20 cellular contexts compared by ENCODE assay signal in the genomic region with DNA sequence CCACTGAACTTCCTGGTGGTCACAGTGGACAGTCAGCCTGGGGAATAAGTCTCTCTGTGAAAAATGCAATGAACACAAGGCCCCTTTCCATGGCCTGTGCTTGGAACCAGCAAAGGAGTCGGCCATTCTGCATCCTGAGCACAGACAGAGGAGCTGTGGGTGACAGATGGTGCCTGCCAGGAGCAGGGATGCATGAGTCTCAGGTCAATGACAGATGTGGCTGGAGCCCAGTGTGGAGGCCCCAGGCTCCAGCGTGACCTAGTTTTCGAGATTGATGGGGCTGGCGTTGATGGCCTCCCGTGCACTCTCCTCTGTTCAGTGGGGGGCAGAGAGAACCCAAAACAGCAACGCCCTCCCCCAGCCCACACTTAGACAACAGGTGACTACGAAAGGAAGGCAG. TPM values are rescaled to one million over a fixed set of nuclear protein-coding genes. Genes with fewer than 3 reads are reported as not detected.
A peak's percentile ranks its signal among the peaks of the same experiment; 100 is the strongest.
DNase-seq lines count a peak whose midpoint lies in the region; ATAC-seq and TF ChIP-seq lines count a peak whose summit lies in the region.
"Had no signal": no experiment of that assay in that cellular context is flagged by ENCODE, and none has a peak within 500 bp of the region (broad histone marks: within the 10 kb centered on the region; RNA-seq: fewer than 3 reads in every experiment).

No MANE protein-coding gene starts in this region.

- H3K4me1 Mint-ChIP-seq in activated T-helper 17 cell treated with anti-CD3 and anti-CD28 coated beads, Interleukin-2, amount 50 U/mL, for 72 hours, result peaks cover 68% of the 10 kb centered on the region
- peaks cover 4% of the 10 kb centered on the region for H3K4me1 Mint-ChIP-seq in osteocyte (ENCODE audit: unreplicated experiment)

- H3K9me3 Mint-ChIP-seq in activated T-helper 17 cell treated with anti-CD3 and anti-CD28 coated beads, Interleukin-2, amount 50 U/mL, for 72 hours, result no peaks in the 10 kb centered on the region
- no peaks in the 10 kb centered on the region for H3K9me3 Mint-ChIP-seq in osteocyte (ENCODE audit: unreplicated experiment)
- H3K9me3 Mint-ChIP-seq: activated naive CD4-positive, alpha-beta T cell treated with anti-CD3 and anti-CD28 coated beads, Interleukin-2, amount 50 U/mL, for 72 hours; memory B cell; natural killer cell; stimulated activated naive CD8-positive, alpha-beta T cell treated with anti-CD3 and anti-CD28 coated beads, Interleukin-15, amount 100 ng/mL, for 72 hours had no signal

- H3K36me3 Mint-ChIP-seq in activated T-helper 17 cell treated with anti-CD3 and anti-CD28 coated beads, Interleukin-2, amount 50 U/mL, for 72 hours (ENCODE audit: low read depth), result peaks cover 98% of the 10 kb centered on the region
- H3K36me3 Mint-ChIP-seq in osteocyte (ENCODE audit: unreplicated experiment), result no peaks in the 10 kb centered on the region
- H3K36me3 Mint-ChIP-seq: memory B cell, natural killer cell had no signal

- no peak for TF ChIP-seq CTCF in osteocyte (IDR thresholded peaks at IDR 0.05)

- DNase-seq in DMS 273 (lab: John Stamatoyannopoulos, UW; ENCODE audit: unreplicated experiment), result peak; percentile 70
- DNase-seq in NCI-H1694 (lab: John Stamatoyannopoulos, UW), result peak; percentile 58
- peak; percentile 59 for DNase-seq in osteocyte (ENCODE audit: extremely low spot score, unreplicated experiment)
- no peak for DNase-seq in inferior parietal cortex (ENCODE audit: extremely low spot score)
- no peak for DNase-seq in stimulated activated CD4-positive, alpha-beta T cell treated with anti-CD3 and anti-CD28 coated beads, Interleukin-1b, Interleukin-23, amount 100 ng/mL, for 48 hours
- DNase-seq: COR-L47; left cardiac atrium; natural killer cell; NCI-H226; NK-92 treated with Interleukin-12 subunit alpha and Interleukin-12 subunit beta, amount 100 ng/mL, for 24 hours; posterior cingulate gyrus had no signal

- H3K4me3 Mint-ChIP-seq in activated T-helper 17 cell treated with anti-CD3 and anti-CD28 coated beads, Interleukin-2, amount 50 U/mL, for 72 hours, result peak overlapping the region; percentile 80
- no peak overlapping the region for H3K4me3 Mint-ChIP-seq in osteocyte (ENCODE audit: unreplicated experiment)
- H3K4me3 Mint-ChIP-seq: memory B cell; natural killer cell; stimulated activated naive CD8-positive, alpha-beta T cell treated with anti-CD3 and anti-CD28 coated beads, Interleukin-15, amount 100 ng/mL, for 72 hours had no signal

- no peaks in the 10 kb centered on the region for H3K27me3 Mint-ChIP-seq in activated T-helper 17 cell treated with anti-CD3 and anti-CD28 coated beads, Interleukin-2, amount 50 U/mL, for 72 hours
- H3K27me3 Mint-ChIP-seq in osteocyte (ENCODE audit: unreplicated experiment), result peaks cover 10% of the 10 kb centered on the region
- H3K27me3 Mint-ChIP-seq: memory B cell; stimulated activated naive CD8-positive, alpha-beta T cell treated with anti-CD3 and anti-CD28 coated beads, Interleukin-15, amount 100 ng/mL, for 72 hours had no signal

- ATAC-seq in activated T-helper 17 cell treated with anti-CD3 and anti-CD28 coated beads, Interleukin-2, amount 50 U/mL, for 72 hours (replicated peaks), result no peak
- no peak for ATAC-seq in HG02763 (IDR thresholded peaks at IDR 0.05; ENCODE audit: unreplicated experiment)
- ATAC-seq: activated naive CD4-positive, alpha-beta T cell treated with anti-CD3 and anti-CD28 coated beads, Interleukin-2, amount 50 U/mL, for 72 hours; left cardiac atrium; natural killer cell; stimulated activated naive CD8-positive, alpha-beta T cell treated with anti-CD3 and anti-CD28 coated beads, Interleukin-15, amount 100 ng/mL, for 72 hours had no signal

- H3K27ac Mint-ChIP-seq in activated T-helper 17 cell treated with anti-CD3 and anti-CD28 coated beads, Interleukin-2, amount 50 U/mL, for 72 hours, result peak overlapping the region; percentile 95
- H3K27ac Mint-ChIP-seq in osteocyte (ENCODE audit: unreplicated experiment), result no peak overlapping the region
- H3K27ac Mint-ChIP-seq: natural killer cell had no signal

RNA-seq across cellular contexts. Expression of gene CD5, which starts 34.5 kb away (rescaled TPM):
- 100 to 1,000 TPM; 231 to 476 TPM for total RNA-seq in activated T-helper 17 cell treated with anti-CD3 and anti-CD28 coated beads, Interleukin-2, amount 50 U/mL, for 72 hours
- total RNA-seq in osteocyte, result not detected in 2 replicates
- total RNA-seq: Daoy, fibroblast of lung, glomerular endothelial cell, SK-MEL-5 had no signal

Comparison
In these comparisons a context has a peak if more than half of its experiments do, and no peak if none do; other contexts are left out.
1. DNase-seq: peak in DMS 273 (single experiment), NCI-H1694 (single experiment) and osteocyte (single experiment); none in inferior parietal cortex (single experiment) and stimulated activated CD4-positive, alpha-beta T cell treated with anti-CD3 and anti-CD28 coated beads, Interleukin-1b, Interleukin-23, amount 100 ng/mL, for 48 hours (single experiment).
2. RNA of gene CD5, which starts 34.5 kb away (total RNA-seq): 231 to 476 TPM in activated T-helper 17 cell treated with anti-CD3 and anti-CD28 coated beads, Interleukin-2, amount 50 U/mL, for 72 hours; not detected in osteocyte; every median in the first group is over 100 times any median in the second.